9 cellular contexts compared by ENCODE assay signal in the genomic region with DNA sequence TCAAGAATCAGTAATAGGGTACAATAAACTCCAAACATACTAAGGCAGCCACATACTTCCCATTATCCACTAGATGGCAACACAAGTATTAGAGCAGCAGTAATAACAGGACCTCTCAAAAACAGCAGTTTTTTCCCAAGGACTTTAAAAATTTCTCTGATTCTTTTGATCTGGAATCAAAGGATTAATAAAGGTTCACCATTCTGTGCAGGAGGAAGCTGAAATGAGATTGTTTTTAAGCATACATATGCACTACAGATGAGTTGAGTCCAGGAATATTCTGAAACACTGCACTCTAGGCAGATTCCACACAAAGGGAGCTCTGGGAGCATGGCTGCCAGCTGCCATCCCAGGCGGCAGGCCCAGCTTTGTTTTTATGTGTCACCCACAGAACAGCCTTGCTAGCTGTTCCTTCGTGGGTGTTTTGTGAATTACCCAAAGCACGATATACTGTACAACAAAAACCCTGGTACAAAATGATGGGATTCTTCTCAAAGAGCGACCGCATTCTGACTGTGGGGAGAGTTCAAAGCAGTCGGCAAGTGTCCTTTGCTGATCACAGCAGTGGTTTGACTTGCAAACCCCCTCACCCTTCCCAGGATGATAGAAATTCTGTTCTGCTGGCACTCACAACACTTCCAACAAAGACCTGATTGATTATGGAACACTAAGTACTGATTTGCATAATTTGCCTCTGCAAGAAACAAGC.
DNase-seq lines count a peak whose midpoint lies in the region; ATAC-seq and TF ChIP-seq lines count a peak whose summit lies in the region.
"Had no signal": no experiment of that assay in that cellular context is flagged by ENCODE, and none has a peak within 500 bp of the region (broad histone marks: within the 10 kb centered on the region; RNA-seq: fewer than 3 reads in every experiment).

No MANE protein-coding gene starts in this region.

- H3K9me3 ChIP-seq in adipocyte (ENCODE audit: control insufficient read depth, low read length) = no peaks in the 10 kb centered on the region
- H3K9me3 ChIP-seq in iPS-18a (ENCODE audit: control insufficient read depth, low read depth, low read length) = no peaks in the 10 kb centered on the region

- no peak for ATAC-seq in HG03280 (IDR thresholded peaks at IDR 0.05; ENCODE audit: unreplicated experiment)
- no peak for ATAC-seq in naive thymus-derived CD8-positive, alpha-beta T cell

- peak; percentile 80 for TF ChIP-seq CTCF in type B pancreatic cell (conservative IDR thresholded peaks at IDR 0.05)

- no peaks in the 10 kb centered on the region for H3K27me3 ChIP-seq in adipocyte (replicated peaks; ENCODE audit: control insufficient read depth, insufficient read depth, low read length)
- H3K27me3 ChIP-seq in iPS-18a (ENCODE audit: control insufficient read depth, insufficient read depth, low read length) = no peaks in the 10 kb centered on the region

- H3K4me3 Mint-ChIP-seq in type B pancreatic cell = no peak overlapping the region
- no peak overlapping the region for H3K4me3 Mint-ChIP-seq in naive thymus-derived CD8-positive, alpha-beta T cell

- no peak overlapping the region for H3K27ac ChIP-seq in iPS-18a (ENCODE audit: low read length)

- POLR2A ChIA-PET in naive thymus-derived CD8-positive, alpha-beta T cell (lab: Charles Lee) = no interaction called here

- H3K4me3 ChIP-seq in adipocyte (ENCODE audit: low read length) (no peak overlapping the region), iPS-18a (ENCODE audit: low read length) (peak overlapping the region; percentile 9)

- H3K9me3 Mint-ChIP-seq in type B pancreatic cell = no peaks in the 10 kb centered on the region
- H3K9me3 Mint-ChIP-seq in naive thymus-derived CD8-positive, alpha-beta T cell = no peaks in the 10 kb centered on the region

- H3K36me3 Mint-ChIP-seq in type B pancreatic cell = no peaks in the 10 kb centered on the region
- H3K36me3 Mint-ChIP-seq in naive thymus-derived CD8-positive, alpha-beta T cell = peaks cover 0 to 3% (median 0%) of the 10 kb centered on the region in 3 donors

- peaks cover 40% of the 10 kb centered on the region for H3K4me1 ChIP-seq in adipocyte (ENCODE audit: control insufficient read depth, insufficient read depth, low read length)
- H3K4me1 ChIP-seq in iPS-18a (ENCODE audit: control insufficient read depth, low read depth, low read length) = peaks cover 16% of the 10 kb centered on the region

- no peaks in the 10 kb centered on the region for H3K36me3 ChIP-seq in adipocyte (ENCODE audit: control insufficient read depth, insufficient read depth, low read length, severe bottlenecking)
- H3K36me3 ChIP-seq in iPS-18a (ENCODE audit: control insufficient read depth, low read depth, low read length) = no peaks in the 10 kb centered on the region

- TF ChIP-seq POLR2A in erythroblast (IDR thresholded peaks at IDR 0.05; ENCODE audit: low read length) = no peak

- H3K27me3 Mint-ChIP-seq in type B pancreatic cell = no peaks in the 10 kb centered on the region
- no peaks in the 10 kb centered on the region for H3K27me3 Mint-ChIP-seq in naive thymus-derived CD8-positive, alpha-beta T cell

- H3K4me1 Mint-ChIP-seq in type B pancreatic cell (ENCODE audit: unreplicated experiment) = peaks cover 38% of the 10 kb centered on the region
- peaks cover 0 to 34% (median 27%) of the 10 kb centered on the region in 4 donors for H3K4me1 Mint-ChIP-seq in naive thymus-derived CD8-positive, alpha-beta T cell

- peak; percentile 17 for DNase-seq in SKM-1 treated with dmso at 0.1 percent for 144 hours (lab: John Stamatoyannopoulos, UW; ENCODE audit: unreplicated experiment)
- no peak for DNase-seq in SKM-1 (lab: John Stamatoyannopoulos, UW; ENCODE audit: unreplicated experiment)
- peak; percentile 51 for DNase-seq in adipocyte (ENCODE audit: low read depth)
- no peak for DNase-seq in type B pancreatic cell (ENCODE audit: extremely low spot score, unreplicated experiment)
- DNase-seq in erythroblast (lab: John Stamatoyannopoulos, UW) = no peak
- DNase-seq in naive thymus-derived CD8-positive, alpha-beta T cell = no peak
- DNase-seq: left cardiac atrium had no signal

- H3K9ac ChIP-seq in adipocyte (ENCODE audit: low read length) (peak overlapping the region; percentile 32), iPS-18a (ENCODE audit: low read length) (peak overlapping the region; percentile 47)

- peak overlapping the region; percentile 72 for H3K27ac Mint-ChIP-seq in type B pancreatic cell
- peak overlapping the region in 1 of 10 donors; percentile 65 for H3K27ac Mint-ChIP-seq in naive thymus-derived CD8-positive, alpha-beta T cell

Comparison
In these comparisons a context has a peak if more than half of its experiments do, and no peak if none do; other contexts are left out.
1. DNase-seq: peak in SKM-1 treated with dmso at 0.1 percent for 144 hours (single experiment) and adipocyte (single experiment); none in SKM-1 (single experiment), type B pancreatic cell (single experiment), erythroblast (0 of 2) and naive thymus-derived CD8-positive, alpha-beta T cell (0 of 10).